ENCODE assay signal across 28 cellular contexts in genomic region chr17:6100146-6100545, GRCh38. TPM values are rescaled to one million over a fixed set of nuclear protein-coding genes. Genes with fewer than 3 reads are reported as not detected.
"Had no signal": no experiment of that assay in that cellular context is flagged by ENCODE, and none has a peak within 500 bp of the region (broad histone marks: within the 10 kb centered on the region; RNA-seq: fewer than 3 reads in every experiment).

No MANE protein-coding gene starts in this region.

- H3K4me1 Mint-ChIP-seq: activated B cell treated with CpG ODN at 0.5 μM for 24 hours; activated CD4-positive, alpha-beta T cell treated with anti-CD3 and anti-CD28 coated beads, Interleukin-2, amount 10 ng/mL, durations not matched to agents 7 days and 5 days; activated naive CD4-positive, alpha-beta T cell treated with anti-CD3 and anti-CD28 coated beads, Interleukin-2, amount 50 U/mL, for 24 hours; activated T-helper 17 cell treated with anti-CD3 and anti-CD28 coated beads, Interleukin-2, amount 50 U/mL, for 72 hours had no signal

- H3K4me2 ChIP-seq: SK-N-SH had no signal

- H3K9me3 ChIP-seq: breast epithelium, SJCRH30, SK-N-SH had no signal

- H3K27ac Mint-ChIP-seq: activated B cell treated with CpG ODN at 0.5 μM for 24 hours; activated CD4-positive, alpha-beta memory T cell treated with anti-CD3 and anti-CD28 coated beads for 36 hours; activated CD4-positive, alpha-beta T cell treated with anti-CD3 and anti-CD28 coated beads, Interleukin-2, amount 10 ng/mL, durations not matched to agents 7 days and 5 days; activated naive CD4-positive, alpha-beta T cell treated with anti-CD3 and anti-CD28 coated beads, Interleukin-2, amount 50 U/mL, for 24 hours; activated T-helper 17 cell treated with anti-CD3 and anti-CD28 coated beads, Interleukin-2, amount 50 U/mL, for 72 hours had no signal

- H3K4me3 Mint-ChIP-seq: activated B cell treated with CpG ODN at 0.5 μM for 24 hours; activated CD4-positive, alpha-beta memory T cell treated with anti-CD3 and anti-CD28 coated beads for 36 hours; activated CD4-positive, alpha-beta T cell treated with anti-CD3 and anti-CD28 coated beads, Interleukin-2, amount 10 ng/mL, durations not matched to agents 7 days and 5 days; activated naive CD4-positive, alpha-beta T cell treated with anti-CD3 and anti-CD28 coated beads, Interleukin-2, amount 50 U/mL, for 24 hours; activated T-helper 17 cell treated with anti-CD3 and anti-CD28 coated beads, Interleukin-2, amount 50 U/mL, for 72 hours had no signal

- H3K36me3 Mint-ChIP-seq: activated CD4-positive, alpha-beta memory T cell treated with anti-CD3 and anti-CD28 coated beads for 36 hours; activated naive CD4-positive, alpha-beta T cell treated with anti-CD3 and anti-CD28 coated beads, Interleukin-2, amount 50 U/mL, for 24 hours had no signal

- H3K36me3 ChIP-seq: breast epithelium had no signal

- ATAC-seq: activated T-helper 17 cell treated with anti-CD3 and anti-CD28 coated beads, Interleukin-2, amount 50 U/mL, for 72 hours; K562; Panc1 had no signal

- H3K9ac ChIP-seq: SK-N-SH had no signal

- H3K9me3 Mint-ChIP-seq: activated B cell treated with CpG ODN at 0.5 μM for 24 hours; activated CD4-positive, alpha-beta memory T cell treated with anti-CD3 and anti-CD28 coated beads for 36 hours; activated CD4-positive, alpha-beta T cell treated with anti-CD3 and anti-CD28 coated beads, Interleukin-2, amount 10 ng/mL, durations not matched to agents 7 days and 5 days; activated naive CD4-positive, alpha-beta T cell treated with anti-CD3 and anti-CD28 coated beads, Interleukin-2, amount 50 U/mL, for 24 hours; activated T-helper 17 cell treated with anti-CD3 and anti-CD28 coated beads, Interleukin-2, amount 50 U/mL, for 72 hours had no signal

- H3K4me3 ChIP-seq: breast epithelium, K562, SJCRH30 had no signal

- H3K27me3 Mint-ChIP-seq: activated B cell treated with CpG ODN at 0.5 μM for 24 hours; activated CD4-positive, alpha-beta T cell treated with anti-CD3 and anti-CD28 coated beads, Interleukin-2, amount 10 ng/mL, durations not matched to agents 7 days and 5 days had no signal

- H3K27ac ChIP-seq: breast epithelium, SJCRH30 had no signal

- H3K4me1 ChIP-seq: breast epithelium had no signal

- DNase-seq: activated B cell treated with CpG ODN at 0.5 μM for 24 hours; activated CD4-positive, alpha-beta memory T cell treated with anti-CD3 and anti-CD28 coated beads for 36 hours; activated CD4-positive, alpha-beta T cell treated with anti-CD3 and anti-CD28 coated beads for 1 hour; activated CD4-positive, alpha-beta T cell treated with anti-CD3 and anti-CD28 coated beads, Interleukin-2, amount 10 ng/mL, durations not matched to agents 7 days and 5 days; activated CD8-positive, alpha-beta memory T cell treated with anti-CD3 and anti-CD28 coated beads for 24 hours; activated T-cell treated with anti-CD3 and anti-CD28 coated beads for 4 hours; activated T-cell treated with anti-CD3 and anti-CD28 coated beads, Interleukin-2, amount 50 U/mL, for 48 hours; central memory CD4-positive, alpha-beta T cell; Karpas-422; MM.1S; NCI-H1105; NCI-H1436; NCI-H187; NCI-H2081; NCI-H510A treated with DMSO at 0.1 percent for 48 hours; NCI-H69; NK-92 treated with Interleukin-12 subunit alpha and Interleukin-12 subunit beta, amount 100 ng/mL, for 24 hours; OCI-M1; Right ventricle myocardium superior; RPMI8226; SJCRH30; SK-N-SH; T-helper 1 cell had no signal

- H3K27me3 ChIP-seq: breast epithelium, SJCRH30 had no signal

RNA-seq across cellular contexts. Expression of gene WSCD1, which starts 30.0 kb away (rescaled TPM):
- total RNA-seq: activated B cell treated with CpG ODN at 0.5 μM for 24 hours; activated CD4-positive, alpha-beta T cell treated with anti-CD3 and anti-CD28 coated beads, Interleukin-2, amount 10 ng/mL, durations not matched to agents 7 days and 5 days; activated T-helper 17 cell treated with anti-CD3 and anti-CD28 coated beads, Interleukin-2, amount 50 U/mL, for 72 hours; K562 had no signal
- polyA plus RNA-seq: K562 had no signal
